In the genomic region with DNA sequence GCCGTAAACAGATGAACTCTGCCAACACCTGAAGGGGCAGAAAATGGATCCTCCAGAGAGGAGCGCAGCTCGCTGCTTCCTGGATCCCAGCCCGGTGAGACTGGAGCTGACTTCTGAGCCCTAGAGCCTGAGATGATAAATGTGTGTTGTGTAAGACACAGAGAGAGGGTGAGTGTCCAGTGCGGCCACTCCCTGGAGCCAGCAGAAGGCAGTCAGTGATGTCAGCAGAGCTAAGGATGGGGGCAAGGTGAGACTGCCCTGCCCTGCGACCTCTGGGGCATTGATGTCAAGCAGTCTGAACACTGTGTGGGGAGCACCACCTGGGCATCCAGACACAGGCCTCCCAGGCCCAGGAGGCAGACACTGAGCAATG, we compare ENCODE assay signal across 1 cellular context.
TF ChIP-seq lines count a peak whose summit lies in the region.

No MANE protein-coding gene starts in this region.

TF ChIP-seq in GM12878, 131 proteins besides CTCF, POLR2A, EP300 and RAD21:
- peak; percentile 25 for TF ChIP-seq MEF2B (IDR thresholded peaks at IDR 0.05; ENCODE audit: partially characterized antibody, poor library complexity, severe bottlenecking)
- TF ChIP-seq, protein P1, sequence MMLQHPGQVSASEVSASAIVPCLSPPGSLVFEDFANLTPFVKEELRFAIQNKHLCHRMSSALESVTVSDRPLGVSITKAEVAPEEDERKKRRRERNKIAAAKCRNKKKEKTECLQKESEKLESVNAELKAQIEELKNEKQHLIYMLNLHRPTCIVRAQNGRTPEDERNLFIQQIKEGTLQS (IDR thresholded peaks at IDR 0.05; ENCODE audit: borderline replicate concordance, extremely low read depth, low read depth, low read length) = no peak
TF ChIP-seq in GM12878: peak in this region for 1.
